Comparison of ENCODE assay signal across 11 cellular contexts in the genomic region with DNA sequence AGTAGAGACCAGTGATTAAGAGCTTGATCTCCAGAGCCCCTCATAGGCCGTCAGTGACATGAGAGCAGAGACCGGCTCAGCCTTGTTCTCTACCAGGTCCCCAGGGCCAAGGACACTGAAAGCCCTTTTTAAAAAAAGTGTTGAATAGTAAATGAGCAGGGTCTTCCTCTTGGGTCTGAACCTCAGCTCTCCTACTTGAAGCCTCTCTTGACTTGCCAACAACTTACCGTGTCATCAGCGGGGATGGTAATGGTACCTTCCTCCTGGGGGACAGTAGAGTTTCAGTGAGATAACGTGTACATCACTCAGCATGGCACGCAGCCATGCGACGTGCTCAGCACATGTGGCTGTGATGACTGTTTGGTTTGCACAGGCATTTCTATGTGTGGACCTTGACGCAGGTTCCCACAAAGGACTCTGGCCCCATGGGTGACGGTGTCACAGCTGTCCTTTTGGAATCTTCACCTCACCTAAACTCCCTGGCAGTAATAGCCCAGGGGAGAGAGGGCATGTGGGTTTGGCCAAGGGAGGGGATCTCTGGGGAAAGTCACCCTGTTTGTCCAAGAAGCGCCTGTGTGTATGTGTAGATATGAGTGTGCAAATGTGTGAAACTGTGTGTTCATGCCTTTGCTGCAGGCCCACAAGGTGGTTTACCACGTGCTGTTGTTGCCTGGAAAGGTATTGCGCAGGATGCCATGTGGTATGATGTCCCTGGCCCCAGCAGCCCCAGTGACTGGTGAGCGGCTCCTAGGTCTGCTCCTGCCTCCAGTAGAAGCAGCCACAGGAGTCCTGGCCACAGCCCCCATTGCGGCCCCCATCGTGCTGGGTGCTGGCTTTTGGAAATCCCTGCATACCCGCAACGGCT. TPM values are rescaled to one million over a fixed set of nuclear protein-coding genes. Genes with fewer than 3 reads are reported as not detected.
DNase-seq lines count a peak whose midpoint lies in the region; ATAC-seq and TF ChIP-seq lines count a peak whose summit lies in the region.
"Had no signal": no experiment of that assay in that cellular context is flagged by ENCODE, and none has a peak within 500 bp of the region (broad histone marks: within the 10 kb centered on the region; RNA-seq: fewer than 3 reads in every experiment).

No MANE protein-coding gene starts in this region.

- in situ Hi-C loops in brain microvascular endothelial cell (cut with HindIII; ENCODE audit: low pct_ligation_motif_present, low sequenced_read_pairs): no loop called here

- H3K27ac ChIP-seq in left ventricle myocardium inferior (replicated peaks): peak overlapping the region; percentile 96
- peak overlapping the region; percentile 60 for H3K27ac ChIP-seq in brain microvascular endothelial cell
- peak overlapping the region; percentile 49 to 78 for H3K27ac ChIP-seq in mucosa of rectum (ENCODE audit: low read depth in 2 of 2, low read length in 2 of 2)
- H3K27ac ChIP-seq in upper lobe of right lung: peak overlapping the region; percentile 63
- H3K27ac ChIP-seq: HL-60 had no signal

- H3K9me3 ChIP-seq in left ventricle myocardium inferior (replicated peaks) (no peaks in the 10 kb centered on the region), mucosa of rectum (ENCODE audit: control insufficient read depth in 2 of 2, low read length in 2 of 2) (no peaks in the 10 kb centered on the region), upper lobe of right lung (no peaks in the 10 kb centered on the region)

- DNase-seq in left ventricle myocardium inferior (no peak), left cardiac atrium (no peak), brain microvascular endothelial cell (no peak), upper lobe of right lung (no peak), dermis blood vessel endothelial cell (no peak)
- no peak for DNase-seq in activated CD8-positive, alpha-beta memory T cell treated with anti-CD3 and anti-CD28 coated beads, Interleukin-2, amount 50 U/mL, for 4 hours
- DNase-seq in activated effector memory CD4-positive, alpha-beta T cell treated with Interleukin-2 at 50 U/mL for 16 hours: no peak
- DNase-seq: GOT3, SW 1271 had no signal

- H3K36me3 ChIP-seq in left ventricle myocardium inferior (no peaks in the 10 kb centered on the region), brain microvascular endothelial cell (replicated peaks) (peaks cover 9% of the 10 kb centered on the region), mucosa of rectum (ENCODE audit: control insufficient read depth in 2 of 2, insufficient read depth in 2 of 2, low read length in 2 of 2) (peaks cover 3% of the 10 kb centered on the region in 2 donors), upper lobe of right lung (no peaks in the 10 kb centered on the region)

- no peak overlapping the region for H3K4me3 ChIP-seq in left ventricle myocardium inferior
- no peak overlapping the region for H3K4me3 ChIP-seq in brain microvascular endothelial cell (ENCODE audit: low read depth, low read length)
- H3K4me3 ChIP-seq in mucosa of rectum (ENCODE audit: low read length in 2 of 2): no peak overlapping the region
- H3K4me3 ChIP-seq in upper lobe of right lung: no peak overlapping the region

- peak overlapping the region; percentile 3 to 17 for H3K9ac ChIP-seq in mucosa of rectum (ENCODE audit: low read depth in 1 of 2, low read length in 2 of 2)

- no peak for ATAC-seq in left cardiac atrium
- no peak for ATAC-seq in upper lobe of right lung

- intact Hi-C loops in left ventricle myocardium inferior (cut with micrococcal nuclease) (loop anchor here (10.0 kb wide), 1 partner anchor 52 kb away; no protein-coding TSS in a partner anchor), left cardiac atrium (cut with DNase I) (no loop called here), upper lobe of right lung (cut with DNase I) (no loop called here)

- TF ChIP-seq CTCF in left ventricle myocardium inferior (IDR thresholded peaks at IDR 0.05; ENCODE audit: borderline replicate concordance) (no peak), brain microvascular endothelial cell (IDR thresholded peaks at IDR 0.05; ENCODE audit: low read depth, low read length, missing control alignments) (no peak), upper lobe of right lung (IDR thresholded peaks at IDR 0.05) (no peak)

- H3K4me1 ChIP-seq in left ventricle myocardium inferior (peaks cover 81% of the 10 kb centered on the region), mucosa of rectum (ENCODE audit: control insufficient read depth in 2 of 2, insufficient read depth in 2 of 2, low read length in 2 of 2) (peaks cover 47 to 51% of the 10 kb centered on the region in 2 donors), upper lobe of right lung (peaks cover 49% of the 10 kb centered on the region)

- H3K27me3 ChIP-seq in left ventricle myocardium inferior (ENCODE audit: low read depth) (no peaks in the 10 kb centered on the region), brain microvascular endothelial cell (replicated peaks) (no peaks in the 10 kb centered on the region), mucosa of rectum (ENCODE audit: control insufficient read depth in 2 of 2, insufficient read depth in 2 of 2, low read length in 2 of 2) (no peaks in the 10 kb centered on the region), upper lobe of right lung (no peaks in the 10 kb centered on the region)

RNA-seq across cellular contexts. Expression of a gene that starts 18.7 kb away (rescaled TPM):
- total RNA-seq in left ventricle myocardium inferior (79.4 TPM), left cardiac atrium (10 to 100 TPM; 77.3 to 90.8 TPM), upper lobe of right lung (186 TPM), dermis blood vessel endothelial cell (64.0 and 137 TPM in 2 replicates)
